In genomic region chr9:2459756-2460155, GRCh38 we compare ENCODE assay signal across 12 cellular contexts.
"Had no signal": no experiment of that assay in that cellular context is flagged by ENCODE, and none has a peak within 500 bp of the region (broad histone marks: within the 10 kb centered on the region; RNA-seq: fewer than 3 reads in every experiment).

No MANE protein-coding gene starts in this region.

- H3K27ac ChIP-seq: adrenal gland, body of pancreas, parathyroid adenoma, right lobe of liver had no signal

- ATAC-seq: body of pancreas; left colon; right lobe of liver; SK-N-SH treated with all-trans-retinoic acid at 6 μM for 48 hours; stimulated activated effector memory CD8-positive, alpha-beta T cell treated with anti-CD3 and anti-CD28 coated beads, Interleukin-12 subunit alpha, Interleukin-12 subunit beta, amount 100 ng/mL, for 72 hours; WTC11 had no signal

- DNase-seq: activated CD4-positive, alpha-beta T cell treated with anti-CD3 and anti-CD28 coated beads, Interleukin-2, amount 10 ng/mL, durations not matched to agents 7 days and 5 days; activated naive CD4-positive, alpha-beta T cell treated with anti-CD3 and anti-CD28 coated beads, Interleukin-2, amount 50 U/mL, for 16 hours; activated T-cell treated with anti-CD3 and anti-CD28 coated beads, Interleukin-2, amount 50 U/mL, for 1 hour; adrenal gland; body of pancreas; immature natural killer cell; left colon; right lobe of liver had no signal
